9 cellular contexts compared by ENCODE assay signal in the genomic region with DNA sequence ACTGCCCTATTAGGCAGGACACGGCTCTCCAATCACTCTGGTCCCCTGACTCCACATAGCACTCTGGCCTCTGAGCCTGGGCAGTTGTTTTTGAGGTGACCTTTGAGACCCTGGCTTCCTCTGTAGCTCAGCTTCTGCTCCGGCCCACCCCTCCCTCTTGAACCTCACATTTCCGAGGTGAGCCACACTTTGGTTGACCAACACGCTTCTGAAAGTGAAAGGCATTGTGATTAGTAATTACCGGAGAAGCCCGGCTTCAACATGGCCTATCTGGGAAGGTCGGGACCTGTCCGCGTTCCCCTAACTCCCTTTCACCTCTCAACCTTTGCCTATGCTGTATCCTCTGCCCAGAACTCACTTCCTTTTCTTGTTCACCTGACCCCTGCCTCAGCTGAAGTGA. TPM values are rescaled to one million over a fixed set of nuclear protein-coding genes. Genes with fewer than 3 reads are reported as not detected.
A peak's percentile ranks its signal among the peaks of the same experiment; 100 is the strongest.
DNase-seq lines count a peak whose midpoint lies in the region; ATAC-seq and TF ChIP-seq lines count a peak whose summit lies in the region.
"Had no signal": no experiment of that assay in that cellular context is flagged by ENCODE, and none has a peak within 500 bp of the region (broad histone marks: within the 10 kb centered on the region; RNA-seq: fewer than 3 reads in every experiment).

No MANE protein-coding gene starts in this region.

- H3K9me3 Mint-ChIP-seq in naive thymus-derived CD4-positive, alpha-beta T cell = peaks cover 0 to 5% (median 0%) of the 10 kb centered on the region in 11 donors
- no peaks in the 10 kb centered on the region for H3K9me3 Mint-ChIP-seq in CD4-positive, alpha-beta T cell
- H3K9me3 Mint-ChIP-seq: activated naive CD4-positive, alpha-beta T cell treated with anti-CD3 and anti-CD28 coated beads, Interleukin-2, amount 10 ng/mL, durations not matched to agents 7 days and 5 days had no signal

- intact Hi-C loops in naive thymus-derived CD4-positive, alpha-beta T cell (cut with micrococcal nuclease) = no loop called here
- intact Hi-C loops in CD4-positive, alpha-beta T cell (cut with DNase I, micrococcal nuclease) = no loop called here

- CTCF ChIA-PET in naive thymus-derived CD4-positive, alpha-beta T cell (lab: Charles Lee) = no interaction called here
- CTCF ChIA-PET in CD4-positive, alpha-beta T cell (lab: Charles Lee) = no interaction called here

- H3K4me1 ChIP-seq in naive thymus-derived CD4-positive, alpha-beta T cell (ENCODE audit: control insufficient read depth in 2 of 2, insufficient read depth in 2 of 2, low read length in 2 of 2) = peaks cover 0 to 8% of the 10 kb centered on the region in 2 donors

- peak; percentile 63 for ATAC-seq in GM18868 (IDR thresholded peaks at IDR 0.05; ENCODE audit: unreplicated experiment)
- peak; percentile 82 for ATAC-seq in GM21515 (IDR thresholded peaks at IDR 0.05; ENCODE audit: unreplicated experiment)
- peak; percentile 75 for ATAC-seq in HG03378 (IDR thresholded peaks at IDR 0.05; ENCODE audit: unreplicated experiment)
- peak; percentile 45 for ATAC-seq in naive thymus-derived CD4-positive, alpha-beta T cell
- ATAC-seq in CD4-positive, alpha-beta T cell (ENCODE audit: poor library complexity) = no peak
- no peak for ATAC-seq in esophagus mucosa

- no peak overlapping the region for H3K27ac Mint-ChIP-seq in naive thymus-derived CD4-positive, alpha-beta T cell
- no peak overlapping the region for H3K27ac Mint-ChIP-seq in CD4-positive, alpha-beta T cell
- H3K27ac Mint-ChIP-seq: activated naive CD4-positive, alpha-beta T cell treated with anti-CD3 and anti-CD28 coated beads, Interleukin-2, amount 10 ng/mL, durations not matched to agents 7 days and 5 days had no signal

- H3K9me3 ChIP-seq in naive thymus-derived CD4-positive, alpha-beta T cell (ENCODE audit: control insufficient read depth in 2 of 3, low read length in 3 of 3) = no peaks in the 10 kb centered on the region
- no peaks in the 10 kb centered on the region for H3K9me3 ChIP-seq in CD4-positive, alpha-beta T cell (ENCODE audit: control insufficient read depth, low read length)

- H3K36me3 Mint-ChIP-seq in naive thymus-derived CD4-positive, alpha-beta T cell = peaks cover 0 to 16% (median 0%) of the 10 kb centered on the region in 5 donors
- no peaks in the 10 kb centered on the region for H3K36me3 Mint-ChIP-seq in CD4-positive, alpha-beta T cell (ENCODE audit: low read depth)
- H3K36me3 Mint-ChIP-seq: activated naive CD4-positive, alpha-beta T cell treated with anti-CD3 and anti-CD28 coated beads, Interleukin-2, amount 10 ng/mL, durations not matched to agents 7 days and 5 days had no signal

- no peak overlapping the region for H3K27ac ChIP-seq in naive thymus-derived CD4-positive, alpha-beta T cell (ENCODE audit: low read depth, low read length)
- no peak overlapping the region for H3K27ac ChIP-seq in CD4-positive, alpha-beta T cell (ENCODE audit: low read depth, low read length)

- POLR2A ChIA-PET in naive thymus-derived CD4-positive, alpha-beta T cell (lab: Charles Lee) = no interaction called here
- POLR2A ChIA-PET in CD4-positive, alpha-beta T cell (lab: Charles Lee) = no interaction called here

- no peak overlapping the region for H3K4me3 ChIP-seq in naive thymus-derived CD4-positive, alpha-beta T cell (ENCODE audit: low read length)

- H3K4me1 Mint-ChIP-seq in naive thymus-derived CD4-positive, alpha-beta T cell = peaks cover 0 to 40% (median 0%) of the 10 kb centered on the region in 7 donors
- H3K4me1 Mint-ChIP-seq in CD4-positive, alpha-beta T cell (ENCODE audit: low read depth) = no peaks in the 10 kb centered on the region

- H3K27me3 Mint-ChIP-seq in naive thymus-derived CD4-positive, alpha-beta T cell = peaks cover 0 to 23% (median 0%) of the 10 kb centered on the region in 5 donors
- peaks cover 3% of the 10 kb centered on the region for H3K27me3 Mint-ChIP-seq in CD4-positive, alpha-beta T cell

- no peak for TF ChIP-seq CTCF in CD4-positive, alpha-beta T cell (IDR thresholded peaks at IDR 0.05)

- H3K36me3 ChIP-seq in naive thymus-derived CD4-positive, alpha-beta T cell (ENCODE audit: control insufficient read depth in 2 of 3, insufficient read depth in 3 of 3, low read length in 3 of 3) = no peaks in the 10 kb centered on the region

- no peaks in the 10 kb centered on the region for H3K27me3 ChIP-seq in naive thymus-derived CD4-positive, alpha-beta T cell (ENCODE audit: control insufficient read depth in 2 of 2, insufficient read depth in 2 of 2, low read length in 2 of 2)
- H3K27me3 ChIP-seq in CD4-positive, alpha-beta T cell (ENCODE audit: control insufficient read depth, insufficient read depth, low read length) = no peaks in the 10 kb centered on the region

- DNase-seq in naive thymus-derived CD4-positive, alpha-beta T cell = peak in 1 of 9 donors; percentile 6
- DNase-seq in NCI-H187 treated with DMSO at 0.1 percent for 48 hours (lab: John Stamatoyannopoulos, UW) (no peak), SIG-M5 (lab: John Stamatoyannopoulos, UW) (no peak)
- DNase-seq in CD4-positive, alpha-beta T cell = no peak
- DNase-seq: activated naive CD4-positive, alpha-beta T cell treated with anti-CD3 and anti-CD28 coated beads, Interleukin-2, amount 10 ng/mL, durations not matched to agents 7 days and 5 days had no signal

- peak overlapping the region in 1 of 10 donors; percentile 4 for H3K4me3 Mint-ChIP-seq in naive thymus-derived CD4-positive, alpha-beta T cell
- H3K4me3 Mint-ChIP-seq in CD4-positive, alpha-beta T cell = no peak overlapping the region
- H3K4me3 Mint-ChIP-seq: activated naive CD4-positive, alpha-beta T cell treated with anti-CD3 and anti-CD28 coated beads, Interleukin-2, amount 10 ng/mL, durations not matched to agents 7 days and 5 days had no signal

RNA-seq across cellular contexts. Expression of a gene that starts 10.3 kb away (rescaled TPM):
- 100 to 1,000 TPM in 1 of 5 experiments, 10 to 100 TPM in 2, 1 to 10 TPM in 2; 4.0 to 306 (median 40.2) TPM for total RNA-seq in naive thymus-derived CD4-positive, alpha-beta T cell
- polyA plus RNA-seq in naive thymus-derived CD4-positive, alpha-beta T cell = under 1 TPM in 1 of 2 donors, not detected in 1; 0.05 TPM
- total RNA-seq in CD4-positive, alpha-beta T cell = 1 to 10 TPM; 5.5 to 6.0 TPM
- total RNA-seq in esophagus mucosa = 1.9 TPM

RNA-seq across cellular contexts. Expression of a gene that starts 48.4 kb away (rescaled TPM):
- 1 to 10 TPM in 1 of 5 experiments, under 1 TPM in 1, not detected in 3; 0.24 to 1.3 TPM for total RNA-seq in naive thymus-derived CD4-positive, alpha-beta T cell
- polyA plus RNA-seq in naive thymus-derived CD4-positive, alpha-beta T cell = not detected
- total RNA-seq in CD4-positive, alpha-beta T cell = not detected
- total RNA-seq in esophagus mucosa = not detected

Comparison
In these comparisons a context has a peak if more than half of its experiments do, and no peak if none do; other contexts are left out.
1. ATAC-seq: peak in GM18868 (single experiment), GM21515 (single experiment), HG03378 (single experiment) and naive thymus-derived CD4-positive, alpha-beta T cell (single experiment); none in CD4-positive, alpha-beta T cell (single experiment) and esophagus mucosa (single experiment).